ENCODE assay signal across 27 cellular contexts in the genomic region with DNA sequence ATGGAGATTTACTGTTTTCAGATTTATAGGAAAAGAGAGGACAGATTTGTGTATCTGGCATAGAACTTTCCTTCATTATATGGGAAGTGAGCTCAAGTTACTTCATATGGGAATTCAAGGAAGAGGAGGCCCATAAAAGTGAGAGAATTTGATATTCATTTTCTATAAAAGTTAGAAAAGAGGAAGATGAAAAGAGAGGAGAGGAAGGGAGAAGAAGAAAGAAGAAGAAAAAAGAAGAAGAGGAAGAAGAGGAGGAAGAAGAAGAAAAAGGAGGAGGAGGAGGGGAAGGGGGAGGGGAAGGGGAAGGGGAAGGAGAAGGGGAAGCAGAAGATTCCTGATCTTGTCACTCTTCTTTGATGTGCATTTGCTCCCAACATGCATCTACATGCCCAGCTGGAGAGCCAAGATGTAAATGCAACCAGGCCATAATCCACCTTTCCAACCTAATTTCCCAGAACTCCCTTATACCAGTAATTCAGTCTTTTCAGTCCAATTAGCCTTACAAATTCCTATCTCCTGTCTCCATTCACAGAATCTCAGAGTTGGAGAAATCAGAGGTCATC. TPM values are rescaled to one million over a fixed set of nuclear protein-coding genes. Genes with fewer than 3 reads are reported as not detected.
"Had no signal": no experiment of that assay in that cellular context is flagged by ENCODE, and none has a peak within 500 bp of the region (broad histone marks: within the 10 kb centered on the region; RNA-seq: fewer than 3 reads in every experiment).

No MANE protein-coding gene starts in this region.

- H3K27me3 ChIP-seq: dorsolateral prefrontal cortex, gastrocnemius medialis, ovary, stomach, thyroid gland, vagina had no signal

- H3K4me3 Mint-ChIP-seq: naive thymus-derived CD8-positive, alpha-beta T cell; nephron progenitor cell had no signal

- H3K27ac Mint-ChIP-seq: naive thymus-derived CD8-positive, alpha-beta T cell; nephron progenitor cell had no signal

- H3K4me1 Mint-ChIP-seq: naive thymus-derived CD8-positive, alpha-beta T cell; nephron progenitor cell had no signal

- H3K27ac ChIP-seq: dorsolateral prefrontal cortex, epithelial cell of prostate, gastrocnemius medialis, lower lobe of right lung, ovary, psoas muscle, stomach, thyroid gland, vagina had no signal

- H3K9me3 ChIP-seq: gastrocnemius medialis, lower lobe of right lung, ovary, psoas muscle, stomach, thyroid gland, vagina had no signal

- FAIRE-seq: keratinocyte, small intestine had no signal

- DNase-seq: cortex of kidney; dorsolateral prefrontal cortex; effector CD4-positive, alpha-beta T cell; foreskin fibroblast; gastrocnemius medialis; head of caudate nucleus; left ventricle myocardium superior; lower lobe of right lung; naive thymus-derived CD8-positive, alpha-beta T cell; nephron progenitor cell; occipital lobe; ovary; posterior cingulate gyrus; psoas muscle; right cardiac atrium; small intestine; stimulated activated CD4-positive, alpha-beta T cell treated with anti-CD3 and anti-CD28 coated beads, Interleukin-1b, Interleukin-23, amount 100 ng/mL, for 48 hours; stimulated activated CD4-positive, alpha-beta T cell treated with anti-CD3 and anti-CD28 coated beads, Interleukin-4, amount 100 ng/mL, for 1 hour; stimulated activated CD8-positive, alpha-beta memory T cell treated with anti-CD3 and anti-CD28 coated beads, Interleukin-4, amount 100 ng/mL, for 48 hours; stimulated activated naive CD4-positive, alpha-beta T cell treated with Interleukin-2 at 50 U/mL for 16 hours; stomach; thyroid gland; trophoblast cell had no signal

- H3K4me3 ChIP-seq: dorsolateral prefrontal cortex, gastrocnemius medialis, lower lobe of right lung, ovary, psoas muscle, stomach, thyroid gland, vagina had no signal

- H3K9me3 Mint-ChIP-seq: naive thymus-derived CD8-positive, alpha-beta T cell; nephron progenitor cell had no signal

- H3K36me3 Mint-ChIP-seq: naive thymus-derived CD8-positive, alpha-beta T cell had no signal

- ATAC-seq: esophagus mucosa; gastrocnemius medialis; left ventricle myocardium superior; lower lobe of right lung; naive thymus-derived CD8-positive, alpha-beta T cell; psoas muscle; right cardiac atrium had no signal

- H3K36me3 ChIP-seq: gastrocnemius medialis, lower lobe of right lung, ovary, stomach, thyroid gland, vagina had no signal

- H3K4me1 ChIP-seq: gastrocnemius medialis, lower lobe of right lung, psoas muscle, stomach, thyroid gland, vagina had no signal

RNA-seq across cellular contexts. Expression of a gene that starts 52.2 kb away (rescaled TPM):
- total RNA-seq: naive thymus-derived CD8-positive, alpha-beta T cell had no signal
- polyA plus RNA-seq: naive thymus-derived CD8-positive, alpha-beta T cell had no signal
